ENCODE assay signal across 1 cellular context in genomic region chrX:153662266-153662665, GRCh38.
TF ChIP-seq lines count a peak whose summit lies in the region.

No MANE protein-coding gene starts in this region.

TF ChIP-seq in HepG2, 621 proteins besides CTCF, POLR2A, EP300 and RAD21 (continued from another document):
- TF ChIP-seq ZFP36 (IDR thresholded peaks at IDR 0.05; ENCODE audit: borderline replicate concordance, low read depth, low read length, partially characterized antibody) (no peak), HDAC2 (CRISPR knock-in tag; IDR thresholded peaks at IDR 0.05) (no peak), KDM1A (CRISPR knock-in tag; IDR thresholded peaks at IDR 0.05) (no peak), DBP (CRISPR knock-in tag; IDR thresholded peaks at IDR 0.05; ENCODE audit: not compliant biosample characterization) (no peak), YEATS2 (CRISPR knock-in tag; IDR thresholded peaks at IDR 0.05; ENCODE audit: borderline replicate concordance) (no peak), ZNF282 (IDR thresholded peaks at IDR 0.05; ENCODE audit: partially characterized antibody) (no peak), ZNF891 (CRISPR knock-in tag; IDR thresholded peaks at IDR 0.05) (no peak), ZNF496 (CRISPR knock-in tag; IDR thresholded peaks at IDR 0.05; ENCODE audit: insufficient replicate concordance) (no peak), TERF1 (CRISPR knock-in tag; IDR thresholded peaks at IDR 0.05) (no peak), KMT2A (CRISPR knock-in tag; IDR thresholded peaks at IDR 0.05) (no peak), THAP8 (CRISPR knock-in tag; IDR thresholded peaks at IDR 0.05; ENCODE audit: borderline replicate concordance) (no peak), MATR3 (CRISPR knock-in tag; IDR thresholded peaks at IDR 0.05) (no peak), ZNF792 (CRISPR knock-in tag; IDR thresholded peaks at IDR 0.05) (no peak), ZSCAN20 (CRISPR knock-in tag; IDR thresholded peaks at IDR 0.05; ENCODE audit: borderline replicate concordance) (no peak), IRF2 (CRISPR knock-in tag; IDR thresholded peaks at IDR 0.05) (no peak), MYC (CRISPR knock-in tag; IDR thresholded peaks at IDR 0.05; ENCODE audit: borderline replicate concordance) (no peak), ZBTB20 (CRISPR knock-in tag; IDR thresholded peaks at IDR 0.05; ENCODE audit: borderline replicate concordance, low read depth) (no peak), TAF1 (CRISPR knock-in tag; IDR thresholded peaks at IDR 0.05) (no peak), ZNF280D (CRISPR knock-in tag; IDR thresholded peaks at IDR 0.05) (no peak), ZNF687 (CRISPR knock-in tag; IDR thresholded peaks at IDR 0.05) (peak; percentile 55), KDM6A (CRISPR knock-in tag; IDR thresholded peaks at IDR 0.05; ENCODE audit: low read depth) (no peak), ZNF12 (CRISPR knock-in tag; IDR thresholded peaks at IDR 0.05) (no peak), ZNF501 (CRISPR knock-in tag; IDR thresholded peaks at IDR 0.05) (peak; percentile 27; the same call in 1 of the 2 replicates), SMC3 (IDR thresholded peaks at IDR 0.05; ENCODE audit: low read length) (peak; percentile 60), ZNF83 (CRISPR knock-in tag; IDR thresholded peaks at IDR 0.05; ENCODE audit: borderline replicate concordance) (no peak), ATF7 (IDR thresholded peaks at IDR 0.05) (no peak), ATF7 (CRISPR knock-in tag; IDR thresholded peaks at IDR 0.05) (no peak), ZBTB7A (CRISPR knock-in tag; IDR thresholded peaks at IDR 0.05) (no peak), FIP1L1 (IDR thresholded peaks at IDR 0.05; ENCODE audit: borderline replicate concordance, insufficient read depth, low read depth, low read length) (no peak), STAG1 (CRISPR knock-in tag; IDR thresholded peaks at IDR 0.05) (peak; percentile 62), CBX1 (IDR thresholded peaks at IDR 0.05; ENCODE audit: low read depth) (no peak), ZFP41 (CRISPR knock-in tag; IDR thresholded peaks at IDR 0.05; ENCODE audit: borderline replicate concordance) (no peak), HMGXB4 (CRISPR knock-in tag; IDR thresholded peaks at IDR 0.05; ENCODE audit: borderline replicate concordance in 1 of 2, low read depth in 1 of 2) (0 out of 4 replicates have a peak, but pooled peaks of 1 of the 2 experiments have one; percentile 36), ZNF512B (CRISPR knock-in tag; IDR thresholded peaks at IDR 0.05; ENCODE audit: borderline replicate concordance) (no peak), ARHGAP35 (CRISPR knock-in tag; IDR thresholded peaks at IDR 0.05; ENCODE audit: borderline replicate concordance) (no peak), RBFOX2 (IDR thresholded peaks at IDR 0.05; ENCODE audit: low read depth, low read length) (no peak), HNRNPLL (IDR thresholded peaks at IDR 0.05; ENCODE audit: low read depth, low read length, poor library complexity, severe bottlenecking) (peak; percentile 62)
TF ChIP-seq in HepG2: peak in this region for 10.
